25 cellular contexts compared by ENCODE assay signal in genomic region chr14:52005625-52006024, GRCh38.
"Had no signal": no experiment of that assay in that cellular context is flagged by ENCODE, and none has a peak within 500 bp of the region (broad histone marks: within the 10 kb centered on the region; RNA-seq: fewer than 3 reads in every experiment).

No MANE protein-coding gene starts in this region.

- H3K27ac Mint-ChIP-seq: nephron; neural progenitor cell; stimulated activated memory B cell treated with anti-CD40 and anti-IgM and Interleukin-4, amounts not matched to agents 10 μg/mL and 1 μg/mL and 100 μg/mL, for 72 hours had no signal

- ATAC-seq: effector memory CD8-positive, alpha-beta T cell; esophagus mucosa; gastrocnemius medialis; left lobe of liver; naive thymus-derived CD4-positive, alpha-beta T cell; right cardiac atrium; stimulated activated memory B cell treated with anti-CD40 and anti-IgM and Interleukin-4, amounts not matched to agents 10 μg/mL and 1 μg/mL and 100 μg/mL, for 72 hours; stimulated activated naive CD8-positive, alpha-beta T cell treated with anti-CD3 and anti-CD28 coated beads, Interleukin-15, Interleukin-2, amounts not matched to agents 100 U/mL and 50 U/mL, for 24 hours; upper lobe of right lung had no signal

- H3K4me1 Mint-ChIP-seq: neural progenitor cell; stimulated activated memory B cell treated with anti-CD40 and anti-IgM and Interleukin-4, amounts not matched to agents 10 μg/mL and 1 μg/mL and 100 μg/mL, for 72 hours had no signal

- H3K4me3 Mint-ChIP-seq: effector memory CD8-positive, alpha-beta T cell; nephron; neural progenitor cell; stimulated activated memory B cell treated with anti-CD40 and anti-IgM and Interleukin-4, amounts not matched to agents 10 μg/mL and 1 μg/mL and 100 μg/mL, for 72 hours had no signal

- H3K9me3 Mint-ChIP-seq: effector memory CD8-positive, alpha-beta T cell; naive thymus-derived CD4-positive, alpha-beta T cell; nephron; neural progenitor cell; stimulated activated memory B cell treated with anti-CD40 and anti-IgM and Interleukin-4, amounts not matched to agents 10 μg/mL and 1 μg/mL and 100 μg/mL, for 72 hours had no signal

- H2AFZ ChIP-seq: neural progenitor cell had no signal

- H3K9ac ChIP-seq: neural progenitor cell had no signal

- H3K27ac ChIP-seq: coronary artery, epithelial cell of prostate, gastrocnemius medialis, neural progenitor cell, thoracic aorta, upper lobe of right lung, uterus had no signal

- H3K27me3 ChIP-seq: gastrocnemius medialis, neural progenitor cell, sigmoid colon, tibial nerve, upper lobe of right lung, uterus had no signal

- H3K36me3 ChIP-seq: prostate gland, uterus had no signal

- H3K4me2 ChIP-seq: neural progenitor cell had no signal

- H3K27me3 Mint-ChIP-seq: effector memory CD8-positive, alpha-beta T cell; naive thymus-derived CD4-positive, alpha-beta T cell; stimulated activated memory B cell treated with anti-CD40 and anti-IgM and Interleukin-4, amounts not matched to agents 10 μg/mL and 1 μg/mL and 100 μg/mL, for 72 hours had no signal

- DNase-seq: dermis blood vessel endothelial cell; effector memory CD8-positive, alpha-beta T cell; foreskin fibroblast; gastrocnemius medialis; head of caudate nucleus; mesendoderm; midbrain; naive thymus-derived CD4-positive, alpha-beta T cell; right cardiac atrium; sigmoid colon; stimulated activated CD4-positive, alpha-beta T cell treated with anti-CD3 and anti-CD28 coated beads, Interleukin-2, amount 100 ng/mL, for 24 hours; stimulated activated CD4-positive, alpha-beta T cell treated with anti-CD3 and anti-CD28 coated beads, Interleukin-4, amount 100 ng/mL, for 24 hours; stimulated activated naive CD8-positive, alpha-beta T cell treated with anti-CD3 and anti-CD28 coated beads, Interleukin-15, Interleukin-2, amounts not matched to agents 100 U/mL and 50 U/mL, for 24 hours; upper lobe of right lung; uterus had no signal

- H3K4me1 ChIP-seq: gastrocnemius medialis, prostate gland, upper lobe of right lung, uterus had no signal

- H3K4me3 ChIP-seq: coronary artery, gastrocnemius medialis, neural progenitor cell, prostate gland, sigmoid colon, thoracic aorta, tibial nerve, upper lobe of right lung, uterus had no signal

- H3K9me3 ChIP-seq: gastrocnemius medialis, prostate gland, sigmoid colon, thoracic aorta, tibial nerve, upper lobe of right lung, uterus had no signal
